8 cellular contexts compared by ENCODE assay signal in genomic region chr1:183956559-183957188, GRCh38.
DNase-seq lines count a peak whose midpoint lies in the region; ATAC-seq and TF ChIP-seq lines count a peak whose summit lies in the region.

No MANE protein-coding gene starts in this region.

- H3K4me3 Mint-ChIP-seq in activated T-helper 17 cell treated with anti-CD3 and anti-CD28 coated beads, Interleukin-2, amount 50 U/mL, for 72 hours: no peak overlapping the region

- intact Hi-C loops in PC-9 (cut with micrococcal nuclease; ENCODE audit: unreplicated experiment) (no loop called here), left ventricle myocardium inferior (cut with micrococcal nuclease) (no loop called here)

- BruUV-seq in PC-9 (replicated peaks; lab: Mats Ljungman, UMichigan): no TSS peak

- H4K20me1 ChIP-seq in PC-9 (ENCODE audit: insufficient read depth): no peaks in the 10 kb centered on the region

- H3K27me3 Mint-ChIP-seq in activated T-helper 17 cell treated with anti-CD3 and anti-CD28 coated beads, Interleukin-2, amount 50 U/mL, for 72 hours: no peaks in the 10 kb centered on the region

- no peak for TF ChIP-seq CTCF in PC-9 (conservative IDR thresholded peaks at IDR 0.05)
- TF ChIP-seq CTCF in left ventricle myocardium inferior (IDR thresholded peaks at IDR 0.05; ENCODE audit: borderline replicate concordance): no peak

- H3K4me1 Mint-ChIP-seq in activated T-helper 17 cell treated with anti-CD3 and anti-CD28 coated beads, Interleukin-2, amount 50 U/mL, for 72 hours: peaks cover 7% of the 10 kb centered on the region

- H3K36me3 Mint-ChIP-seq in activated T-helper 17 cell treated with anti-CD3 and anti-CD28 coated beads, Interleukin-2, amount 50 U/mL, for 72 hours (ENCODE audit: low read depth): no peaks in the 10 kb centered on the region

- H3K4me2 ChIP-seq in PC-9: no peak overlapping the region

- POLR2A ChIA-PET in PC-9 (lab: Charles Lee; ENCODE audit: unreplicated experiment): interaction anchor here (0.6 kb wide), 1 partner anchor 442 kb away, joined by 6 read pairs; no protein-coding TSS in a partner anchor

- no peak overlapping the region for H2AFZ ChIP-seq in PC-9

- no peaks in the 10 kb centered on the region for H3F3A ChIP-seq in PC-9 (ENCODE audit: insufficient read depth, low read depth)

- no peak overlapping the region for H3K27ac Mint-ChIP-seq in activated T-helper 17 cell treated with anti-CD3 and anti-CD28 coated beads, Interleukin-2, amount 50 U/mL, for 72 hours

- H3K27ac ChIP-seq in PC-9 (no peak overlapping the region), left ventricle myocardium inferior (replicated peaks) (peak overlapping the region; percentile 80)

- ATAC-seq in GM18858 (IDR thresholded peaks at IDR 0.05; ENCODE audit: unreplicated experiment): peak; percentile 99
- ATAC-seq in HG02938 (IDR thresholded peaks at IDR 0.05; ENCODE audit: unreplicated experiment): peak; percentile 99
- ATAC-seq in activated T-helper 17 cell treated with anti-CD3 and anti-CD28 coated beads, Interleukin-2, amount 50 U/mL, for 72 hours (replicated peaks): peak; percentile 98

- no peaks in the 10 kb centered on the region for H3K9me2 ChIP-seq in PC-9 (ENCODE audit: insufficient read depth)

- CTCF ChIA-PET in PC-9 (lab: Charles Lee): interaction anchor here (0.6 kb wide), 1 partner anchor 41 kb away, joined by 5 read pairs; no protein-coding TSS in a partner anchor

- no peak overlapping the region for H3K4me3 ChIP-seq in PC-9
- no peak overlapping the region for H3K4me3 ChIP-seq in left ventricle myocardium inferior

- H3K9me3 ChIP-seq in PC-9 (ENCODE audit: insufficient read depth, low read depth): no peaks in the 10 kb centered on the region
- peaks cover 4% of the 10 kb centered on the region for H3K9me3 ChIP-seq in left ventricle myocardium inferior (replicated peaks)

- H3K27me3 ChIP-seq in PC-9 (ENCODE audit: insufficient read depth, low read depth): no peaks in the 10 kb centered on the region
- no peaks in the 10 kb centered on the region for H3K27me3 ChIP-seq in left ventricle myocardium inferior (ENCODE audit: low read depth)

- no peaks in the 10 kb centered on the region for H3K9me3 Mint-ChIP-seq in activated T-helper 17 cell treated with anti-CD3 and anti-CD28 coated beads, Interleukin-2, amount 50 U/mL, for 72 hours

- no peaks in the 10 kb centered on the region for H3K36me3 ChIP-seq in PC-9 (ENCODE audit: low read depth)
- H3K36me3 ChIP-seq in left ventricle myocardium inferior: no peaks in the 10 kb centered on the region

- H3K79me2 ChIP-seq in PC-9 (ENCODE audit: low read depth): no peaks in the 10 kb centered on the region

- H3K4me1 ChIP-seq in PC-9 (replicated peaks; ENCODE audit: insufficient read depth) (no peaks in the 10 kb centered on the region), left ventricle myocardium inferior (peaks cover 23% of the 10 kb centered on the region)

- DNase-seq in PC-9 (peak; percentile 8 to 53), left ventricle myocardium inferior (no peak), NCI-H2081 treated with DMSO at 0.1 percent for 48 hours (lab: John Stamatoyannopoulos, UW) (no peak), cerebellar cortex (ENCODE audit: low spot score) (no peak)
- DNase-seq in stimulated activated CD8-positive, alpha-beta memory T cell treated with anti-CD3 and anti-CD28 coated beads, Interleukin-12 subunit alpha, Interleukin-12 subunit beta, amount 100 ng/mL, for 1 hour (ENCODE audit: low read depth): peak; percentile 39

Comparison
In these comparisons a context has a peak if more than half of its experiments do, and no peak if none do; other contexts are left out.
1. DNase-seq: peak in PC-9 (2 of 2) and stimulated activated CD8-positive, alpha-beta memory T cell treated with anti-CD3 and anti-CD28 coated beads, Interleukin-12 subunit alpha, Interleukin-12 subunit beta, amount 100 ng/mL, for 1 hour (single experiment); none in left ventricle myocardium inferior (single experiment), NCI-H2081 treated with DMSO at 0.1 percent for 48 hours (single experiment) and cerebellar cortex (single experiment).
2. Peak in every context shown above with its lines, with median percentiles within 50 percentile points of each other: ATAC-seq.